ENCODE assay signal across 20 cellular contexts in genomic region chr2:70942396-70942795, GRCh38. TPM values are rescaled to one million over a fixed set of nuclear protein-coding genes. Genes with fewer than 3 reads are reported as not detected.
"Had no signal": no experiment of that assay in that cellular context is flagged by ENCODE, and none has a peak within 500 bp of the region (broad histone marks: within the 10 kb centered on the region; RNA-seq: fewer than 3 reads in every experiment).

No MANE protein-coding gene starts in this region.

- ATAC-seq: foreskin keratinocyte, heart left ventricle, right cardiac atrium had no signal

- DNase-seq: activated CD4-positive, alpha-beta T cell treated with anti-CD3 and anti-CD28 coated beads for 4 hours; activated CD4-positive, alpha-beta T cell treated with anti-CD3 and anti-CD28 coated beads, Interleukin-2, amount 50 U/mL, for 48 hours; activated CD8-positive, alpha-beta memory T cell treated with anti-CD3 and anti-CD28 coated beads for 24 hours; caudate nucleus; foreskin keratinocyte; heart left ventricle; hypothalamus; immature natural killer cell; naive B cell; right cardiac atrium; stimulated activated CD4-positive, alpha-beta T cell treated with anti-CD3 and anti-CD28 coated beads, Interleukin-2, amount 100 ng/mL, for 48 hours; stimulated activated naive CD4-positive, alpha-beta T cell treated with Interleukin-2 at 50 U/mL for 16 hours; SW 1271; T-helper 9 cell; testis; trophoblast cell had no signal

RNA-seq across cellular contexts. Expression of gene ATP6V1B1, which starts 6.7 kb away (rescaled TPM):
- total RNA-seq: ascending aorta, foreskin keratinocyte, kidney epithelial cell, mesothelial cell of epicardium, vagina had no signal

RNA-seq across cellular contexts. Expression of gene VAX2, which starts 42.0 kb away (rescaled TPM):
- total RNA-seq: kidney epithelial cell, vagina had no signal
